ENCODE assay signal across 8 cellular contexts in the genomic region with DNA sequence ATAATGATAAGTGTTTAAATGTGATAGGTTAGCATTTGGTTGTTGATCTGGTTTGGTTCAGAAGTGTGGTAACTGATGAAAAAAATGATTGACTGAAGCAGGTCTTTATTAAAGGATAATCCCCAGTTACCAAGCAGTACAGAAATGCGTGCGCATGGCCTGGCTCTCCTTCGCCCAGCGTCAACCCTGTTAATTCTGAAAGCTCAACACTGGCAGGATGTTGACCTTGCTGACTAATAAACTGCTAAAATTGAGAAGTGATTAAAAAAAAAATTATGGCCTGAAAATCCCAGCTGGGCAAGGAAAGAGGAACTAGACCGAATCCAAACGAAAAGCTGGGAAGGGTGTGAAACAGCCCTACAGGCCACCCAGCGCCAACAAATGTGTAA. TPM values are rescaled to one million over a fixed set of nuclear protein-coding genes. Genes with fewer than 3 reads are reported as not detected.
DNase-seq lines count a peak whose midpoint lies in the region; ATAC-seq and TF ChIP-seq lines count a peak whose summit lies in the region.

No MANE protein-coding gene starts in this region.

- peaks cover 3% of the 10 kb centered on the region for H3K36me3 Mint-ChIP-seq in endothelial cell (ENCODE audit: low read depth, unreplicated experiment)
- no peaks in the 10 kb centered on the region for H3K36me3 Mint-ChIP-seq in neural crest cell (ENCODE audit: low read depth)

- peak; percentile 44 for DNase-seq in GM13976 (ENCODE audit: low spot score)
- peak; percentile 75 for DNase-seq in NOMO-1 treated with dmso at 0.1 percent for 144 hours (lab: John Stamatoyannopoulos, UW; ENCODE audit: unreplicated experiment)
- no peak for DNase-seq in endothelial cell (ENCODE audit: low spot score)
- DNase-seq in neural crest cell (ENCODE audit: low read depth, low spot score) = no peak
- DNase-seq in NCI-H82 treated with DMSO at 0.1 percent for 48 hours (lab: John Stamatoyannopoulos, UW; ENCODE audit: unreplicated experiment) = no peak
- DNase-seq in stimulated activated CD8-positive, alpha-beta memory T cell treated with anti-CD3 and anti-CD28 coated beads, Interleukin-4, amount 100 ng/mL, for 48 hours = no peak
- no peak for DNase-seq in GM03348 (ENCODE audit: low spot score)

- in situ Hi-C loops in GM13976 (cut with MboI; ENCODE audit: low sequenced_read_pairs, unreplicated experiment) = no loop called here

- H3K4me1 Mint-ChIP-seq in endothelial cell (ENCODE audit: unreplicated experiment) (peaks cover 41% of the 10 kb centered on the region), neural crest cell (peaks cover 13% of the 10 kb centered on the region)

- peak overlapping the region; percentile 96 for H3K4me3 Mint-ChIP-seq in endothelial cell (ENCODE audit: unreplicated experiment)
- H3K4me3 Mint-ChIP-seq in neural crest cell = peak overlapping the region; percentile 92

- H3K27ac Mint-ChIP-seq in endothelial cell (ENCODE audit: unreplicated experiment) (peak overlapping the region; percentile 66), neural crest cell (ENCODE audit: unreplicated experiment) (no peak overlapping the region)

- ATAC-seq in GM21737 (IDR thresholded peaks at IDR 0.05; ENCODE audit: unreplicated experiment) = peak; percentile 25

- no peak for TF ChIP-seq CTCF in GM13976 (IDR thresholded peaks at IDR 0.05; ENCODE audit: borderline replicate concordance, control extremely low read depth, extremely low read depth, insufficient read depth, missing control alignments)
- TF ChIP-seq CTCF in endothelial cell (IDR thresholded peaks at IDR 0.05; ENCODE audit: unreplicated experiment) = no peak
- no peak for TF ChIP-seq CTCF in neural crest cell (conservative IDR thresholded peaks at IDR 0.05)

- H3K9me3 Mint-ChIP-seq in endothelial cell (ENCODE audit: unreplicated experiment) (no peaks in the 10 kb centered on the region), neural crest cell (no peaks in the 10 kb centered on the region)

- H3K27me3 Mint-ChIP-seq in endothelial cell (ENCODE audit: unreplicated experiment) (peaks cover 5% of the 10 kb centered on the region), neural crest cell (ENCODE audit: low read depth) (peaks cover 14% of the 10 kb centered on the region)

RNA-seq across cellular contexts. Expression of gene SHTN1, which starts 0.8 kb away (rescaled TPM):
- 106 TPM for total RNA-seq in endothelial cell (ENCODE audit: unreplicated experiment)
- 10.0 and 10.5 TPM in 2 replicates for total RNA-seq in neural crest cell

Comparison
In these comparisons a context has a peak if more than half of its experiments do, and no peak if none do; other contexts are left out.
1. DNase-seq: peak in GM13976 (single experiment) and NOMO-1 treated with dmso at 0.1 percent for 144 hours (single experiment); none in endothelial cell (single experiment), neural crest cell (single experiment), NCI-H82 treated with DMSO at 0.1 percent for 48 hours (single experiment), stimulated activated CD8-positive, alpha-beta memory T cell treated with anti-CD3 and anti-CD28 coated beads, Interleukin-4, amount 100 ng/mL, for 48 hours (single experiment) and GM03348 (single experiment).